Comparison of ENCODE assay signal across 18 cellular contexts in the genomic region with DNA sequence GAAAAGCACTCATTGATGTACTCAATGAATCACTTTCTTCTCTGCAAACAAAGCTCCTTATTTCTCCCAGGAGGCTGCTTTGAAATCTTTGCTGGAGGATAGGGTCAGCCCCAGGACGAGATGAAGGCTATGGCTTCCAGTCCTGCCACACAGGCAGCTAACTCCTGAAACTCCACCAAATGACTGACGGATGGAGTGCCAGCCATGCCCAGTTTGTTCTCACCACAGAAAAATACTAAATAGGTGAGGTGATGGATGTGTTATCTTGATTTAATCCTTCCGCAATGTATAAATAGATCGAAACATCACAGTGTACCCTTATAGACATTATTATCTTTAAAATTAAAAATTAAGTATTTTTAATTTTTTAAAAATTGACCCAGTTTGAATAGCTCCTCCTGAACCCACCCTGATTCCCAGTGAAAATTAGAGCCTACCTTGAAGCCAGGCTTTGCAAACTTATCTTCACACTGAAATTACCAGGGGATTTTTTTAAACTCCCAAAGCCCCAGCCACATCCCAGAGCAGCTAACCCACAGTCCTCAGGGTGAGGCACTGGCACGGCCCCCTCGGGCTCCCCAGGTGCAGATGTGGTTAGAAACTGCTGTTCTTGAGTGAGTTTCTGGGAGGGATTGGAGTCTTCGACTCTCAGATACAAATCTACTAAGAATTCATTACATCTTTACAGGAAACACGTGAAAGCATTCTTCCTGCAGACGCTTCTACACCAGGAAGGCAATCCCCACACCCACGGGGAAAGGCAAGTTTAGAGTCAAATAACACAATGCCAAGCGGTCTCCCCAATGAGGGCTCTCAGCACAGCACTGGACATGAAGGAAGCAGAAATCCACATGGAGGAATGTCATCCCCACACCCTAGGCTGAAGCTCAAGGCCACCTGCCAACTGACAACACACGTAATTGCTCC.
"Had no signal": no experiment of that assay in that cellular context is flagged by ENCODE, and none has a peak within 500 bp of the region (broad histone marks: within the 10 kb centered on the region; RNA-seq: fewer than 3 reads in every experiment).

No MANE protein-coding gene starts in this region.

- H3K36me3 Mint-ChIP-seq: activated CD4-positive, alpha-beta memory T cell treated with anti-CD3 and anti-CD28 coated beads for 36 hours; activated CD8-positive, alpha-beta memory T cell treated with anti-CD3 and anti-CD28 coated beads, Interleukin-2, amount 10 ng/mL, durations not matched to agents 7 days and 5 days; activated naive CD8-positive, alpha-beta T cell had no signal

- H3K27me3 ChIP-seq: cardiac muscle cell, pancreas, right atrium auricular region had no signal

- ATAC-seq: activated CD4-positive, alpha-beta T cell treated with anti-CD3 and anti-CD28 coated beads for 36 hours; activated CD8-positive, alpha-beta memory T cell treated with anti-CD3 and anti-CD28 coated beads, Interleukin-2, amount 10 ng/mL, durations not matched to agents 7 days and 5 days; gastroesophageal sphincter; heart left ventricle; left lung; pancreas; stimulated activated naive CD8-positive, alpha-beta T cell treated with anti-CD3 and anti-CD28 coated beads, Interleukin-15, Interleukin-2, amounts not matched to agents 100 U/mL and 50 U/mL, for 24 hours; WTC11 had no signal

- H3K4me3 ChIP-seq: cardiac muscle cell, esophagus muscularis mucosa, gastroesophageal sphincter, heart left ventricle, left lung, pancreas, right atrium auricular region, tibial artery had no signal

- H3K4me1 ChIP-seq: esophagus muscularis mucosa, gastroesophageal sphincter, heart left ventricle, left lung, pancreas, right atrium auricular region had no signal

- H3K4me1 Mint-ChIP-seq: activated CD4-positive, alpha-beta T cell treated with anti-CD3 and anti-CD28 coated beads for 36 hours; activated CD8-positive, alpha-beta memory T cell treated with anti-CD3 and anti-CD28 coated beads, Interleukin-2, amount 10 ng/mL, durations not matched to agents 7 days and 5 days had no signal

- H3K36me3 ChIP-seq: cardiac muscle cell, esophagus muscularis mucosa, gastroesophageal sphincter, heart left ventricle, left lung, pancreas, right atrium auricular region, tibial artery had no signal

- H3K4me3 Mint-ChIP-seq: activated CD4-positive, alpha-beta memory T cell treated with anti-CD3 and anti-CD28 coated beads for 36 hours; activated CD4-positive, alpha-beta T cell treated with anti-CD3 and anti-CD28 coated beads for 36 hours; activated CD8-positive, alpha-beta memory T cell treated with anti-CD3 and anti-CD28 coated beads, Interleukin-2, amount 10 ng/mL, durations not matched to agents 7 days and 5 days; activated naive CD8-positive, alpha-beta T cell; WTC11 had no signal

- H3K27ac Mint-ChIP-seq: activated CD4-positive, alpha-beta memory T cell treated with anti-CD3 and anti-CD28 coated beads for 36 hours; activated CD4-positive, alpha-beta T cell treated with anti-CD3 and anti-CD28 coated beads for 36 hours; activated CD8-positive, alpha-beta memory T cell treated with anti-CD3 and anti-CD28 coated beads, Interleukin-2, amount 10 ng/mL, durations not matched to agents 7 days and 5 days; activated naive CD8-positive, alpha-beta T cell; WTC11 had no signal

- H3K27ac ChIP-seq: cardiac muscle cell, esophagus muscularis mucosa, gastroesophageal sphincter, heart left ventricle, left lung, pancreas, right atrium auricular region, tibial artery had no signal

- H3K9me3 ChIP-seq: heart left ventricle, pancreas, right atrium auricular region, tibial artery had no signal

- DNase-seq: activated CD4-positive, alpha-beta memory T cell treated with anti-CD3 and anti-CD28 coated beads for 36 hours; activated CD4-positive, alpha-beta T cell treated with anti-CD3 and anti-CD28 coated beads for 36 hours; activated CD8-positive, alpha-beta memory T cell treated with anti-CD3 and anti-CD28 coated beads, Interleukin-2, amount 10 ng/mL, durations not matched to agents 7 days and 5 days; dermis blood vessel endothelial cell; effector memory CD4-positive, alpha-beta T cell; heart left ventricle; left lung; pancreas; stimulated activated CD4-positive, alpha-beta T cell treated with anti-CD3 and anti-CD28 coated beads, Interleukin-12 subunit alpha, Interleukin-12 subunit beta, amount 100 ng/mL, for 4 hours; stimulated activated CD4-positive, alpha-beta T cell treated with anti-CD3 and anti-CD28 coated beads, Interleukin-1b, Interleukin-23, amount 100 ng/mL, for 48 hours; stimulated activated naive CD8-positive, alpha-beta T cell treated with anti-CD3 and anti-CD28 coated beads, Interleukin-15, Interleukin-2, amounts not matched to agents 100 U/mL and 50 U/mL, for 24 hours; tibial artery had no signal

- H3K27me3 Mint-ChIP-seq: activated CD4-positive, alpha-beta memory T cell treated with anti-CD3 and anti-CD28 coated beads for 36 hours; activated CD8-positive, alpha-beta memory T cell treated with anti-CD3 and anti-CD28 coated beads, Interleukin-2, amount 10 ng/mL, durations not matched to agents 7 days and 5 days had no signal
